In the genomic region with DNA sequence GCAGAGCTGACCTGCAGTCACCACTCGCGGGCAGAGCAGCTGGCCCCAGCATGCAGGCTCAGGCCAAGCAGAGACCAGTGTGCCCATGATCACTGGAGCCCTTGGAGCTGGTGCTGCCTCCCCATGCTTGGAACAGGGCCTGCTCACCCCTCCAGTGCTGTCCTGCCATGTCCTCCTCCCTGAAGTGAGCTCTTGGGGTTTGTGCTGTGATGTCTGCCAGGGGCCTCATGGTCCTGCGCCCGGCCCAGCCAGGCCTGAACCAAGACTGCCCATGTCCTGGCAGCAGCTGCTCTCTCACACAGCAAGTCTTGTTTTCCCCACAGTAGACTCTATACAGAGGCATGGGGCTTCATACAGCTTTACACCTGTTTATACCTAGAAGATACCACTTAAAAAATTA, we compare ENCODE assay signal across 7 cellular contexts.
"Had no signal": no experiment of that assay in that cellular context is flagged by ENCODE, and none has a peak within 500 bp of the region (broad histone marks: within the 10 kb centered on the region; RNA-seq: fewer than 3 reads in every experiment).

No MANE protein-coding gene starts in this region.

- H2AFZ ChIP-seq: GM23338 had no signal

- H3K27ac Mint-ChIP-seq: GM23338, H9 had no signal

- ATAC-seq: GM23338, HepG2 had no signal

- DNase-seq: H9, HCEC 1CT, KBM-7 had no signal

- H3K4me3 Mint-ChIP-seq: GM23338, H9, IgD-negative memory B cell had no signal

- H3K4me2 ChIP-seq: GM23338 had no signal

- H3K9me3 Mint-ChIP-seq: GM23338, H9, IgD-negative memory B cell had no signal

- H3K27ac ChIP-seq: HL-60 had no signal

- H3K4me3 ChIP-seq: GM23338 had no signal
